Comparison of ENCODE assay signal across 23 cellular contexts in genomic region chr10:43970747-43971146, GRCh38.
"Had no signal": no experiment of that assay in that cellular context is flagged by ENCODE, and none has a peak within 500 bp of the region (broad histone marks: within the 10 kb centered on the region; RNA-seq: fewer than 3 reads in every experiment).

No MANE protein-coding gene starts in this region.

- H3K36me3 Mint-ChIP-seq: activated naive CD8-positive, alpha-beta T cell treated with anti-CD3 and anti-CD28 coated beads, Interleukin-2, amount 10 ng/mL, durations not matched to agents 7 days and 5 days had no signal

- H3K4me3 ChIP-seq: adrenal gland, body of pancreas, Peyer's patch, SJSA1 had no signal

- H3K9me3 Mint-ChIP-seq: activated CD8-positive, alpha-beta T cell treated with anti-CD3 and anti-CD28 coated beads for 36 hours; activated T-cell treated with anti-CD3 and anti-CD28 coated beads, Interleukin-2, amount 50 U/mL, for 72 hours had no signal

- H3K27ac ChIP-seq: adrenal gland, body of pancreas, Peyer's patch, RWPE1, SJSA1 had no signal

- H3K4me1 ChIP-seq: adrenal gland, body of pancreas, SJSA1 had no signal

- H3K4me3 Mint-ChIP-seq: activated CD8-positive, alpha-beta T cell treated with anti-CD3 and anti-CD28 coated beads for 36 hours; activated naive CD8-positive, alpha-beta T cell treated with anti-CD3 and anti-CD28 coated beads, Interleukin-2, amount 10 ng/mL, durations not matched to agents 7 days and 5 days; activated T-cell treated with anti-CD3 and anti-CD28 coated beads, Interleukin-2, amount 50 U/mL, for 72 hours; T-helper 1 cell treated with Interleukin-12 subunit alpha and Interleukin-12 subunit beta and Interleukin-4 antibody, amounts not matched to agents 30 μg/mL and 1 μg/mL, for 36 hours had no signal

- H3K9me3 ChIP-seq: adrenal gland, body of pancreas, Peyer's patch, SJSA1 had no signal

- H3K27me3 ChIP-seq: adrenal gland, body of pancreas, Peyer's patch, SJSA1 had no signal

- DNase-seq: activated CD4-positive, alpha-beta T cell treated with anti-CD3 and anti-CD28 coated beads for 4 hours; activated CD8-positive, alpha-beta memory T cell treated with anti-CD3 and anti-CD28 coated beads, Interleukin-2, amount 50 U/mL, for 4 hours; activated CD8-positive, alpha-beta T cell treated with anti-CD3 and anti-CD28 coated beads for 36 hours; activated naive CD4-positive, alpha-beta T cell treated with anti-CD3 and anti-CD28 coated beads, Interleukin-2, amount 50 U/mL, for 16 hours; activated naive CD8-positive, alpha-beta T cell treated with anti-CD3 and anti-CD28 coated beads, Interleukin-2, amount 10 ng/mL, durations not matched to agents 7 days and 5 days; activated T-cell treated with anti-CD3 and anti-CD28 coated beads, Interleukin-2, amount 50 U/mL, for 72 hours; adrenal gland; body of pancreas; Kasumi-1; KBM-7; NCI-H1048; NCI-H146; NCI-H187 treated with DMSO at 0.1 percent for 48 hours; NCI-H2081 treated with DMSO at 0.1 percent for 48 hours; NCI-H446; NCI-H524; Peyer's patch; Right ventricle myocardium superior had no signal

- H3K27ac Mint-ChIP-seq: activated CD8-positive, alpha-beta T cell treated with anti-CD3 and anti-CD28 coated beads for 36 hours; activated naive CD8-positive, alpha-beta T cell treated with anti-CD3 and anti-CD28 coated beads, Interleukin-2, amount 10 ng/mL, durations not matched to agents 7 days and 5 days; activated T-cell treated with anti-CD3 and anti-CD28 coated beads, Interleukin-2, amount 50 U/mL, for 72 hours; T-helper 1 cell treated with Interleukin-12 subunit alpha and Interleukin-12 subunit beta and Interleukin-4 antibody, amounts not matched to agents 30 μg/mL and 1 μg/mL, for 36 hours had no signal

- H3K36me3 ChIP-seq: adrenal gland, Peyer's patch, SJSA1 had no signal

- ATAC-seq: activated CD4-positive, CD25-positive, alpha-beta regulatory T cell treated with anti-CD3 and anti-CD28 coated beads, Interleukin-2, amount 50 U/mL, for 24 hours; activated CD8-positive, alpha-beta T cell treated with anti-CD3 and anti-CD28 coated beads for 36 hours; activated T-cell treated with anti-CD3 and anti-CD28 coated beads, Interleukin-2, amount 50 U/mL, for 72 hours; body of pancreas; SK-N-SH treated with all-trans-retinoic acid at 6 μM for 48 hours had no signal
